22 cellular contexts compared by ENCODE assay signal in the genomic region with DNA sequence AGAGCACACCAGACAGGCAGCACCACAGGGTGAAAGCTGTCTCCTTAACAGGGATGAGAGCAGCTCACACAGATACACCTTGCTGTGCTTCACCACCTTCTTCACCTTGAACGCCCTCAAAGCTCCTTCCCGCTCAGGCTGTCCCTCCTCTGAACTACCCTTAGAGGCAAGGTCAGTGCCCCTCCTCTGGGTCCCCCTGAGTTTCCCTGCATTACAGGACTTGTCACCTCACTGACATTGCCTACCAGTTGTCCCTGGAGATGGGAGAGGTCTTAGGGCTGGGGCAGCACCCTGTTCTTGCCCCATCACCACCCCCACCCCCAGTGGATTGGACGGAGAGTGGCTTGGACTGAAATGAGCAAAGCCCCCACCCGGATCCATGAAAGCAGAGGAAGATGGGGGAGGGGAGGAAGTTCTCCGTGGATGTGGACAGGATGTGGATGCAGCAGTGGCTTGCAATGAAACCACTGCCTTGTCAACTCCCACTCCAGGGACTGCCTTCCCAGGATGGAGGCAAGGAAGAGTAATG.
"Had no signal": no experiment of that assay in that cellular context is flagged by ENCODE, and none has a peak within 500 bp of the region (broad histone marks: within the 10 kb centered on the region; RNA-seq: fewer than 3 reads in every experiment).

No MANE protein-coding gene starts in this region.

- H3K9ac ChIP-seq: neural progenitor cell, SK-N-SH had no signal

- H3K4me3 ChIP-seq: lung, neural progenitor cell, pancreas, transverse colon had no signal

- H3K27ac Mint-ChIP-seq: activated naive CD8-positive, alpha-beta T cell treated with anti-CD3 and anti-CD28 coated beads, Interleukin-2, amount 10 ng/mL, durations not matched to agents 7 days and 5 days; immature natural killer cell; neural progenitor cell; T-cell had no signal

- H3K9me3 ChIP-seq: pancreas, SK-N-SH, transverse colon had no signal

- DNase-seq: activated CD4-positive, alpha-beta T cell treated with anti-CD3 and anti-CD28 coated beads, Interleukin-2, amount 50 U/mL, for 48 hours; activated gamma-delta T cell; activated naive CD8-positive, alpha-beta T cell treated with anti-CD3 and anti-CD28 coated beads, Interleukin-2, amount 10 ng/mL, durations not matched to agents 7 days and 5 days; activated T-cell treated with anti-CD3 and anti-CD28 coated beads for 4 hours; brain microvascular endothelial cell; effector CD8-positive, alpha-beta T cell; foreskin keratinocyte; immature natural killer cell; left cardiac atrium; midbrain; Right ventricle myocardium superior; SK-N-SH; stimulated activated CD4-positive, alpha-beta T cell treated with anti-CD3 and anti-CD28 coated beads, Interleukin-15, amount 100 ng/mL, for 24 hours; stimulated activated CD4-positive, alpha-beta T cell treated with anti-CD3 and anti-CD28 coated beads, Interleukin-4, amount 100 ng/mL, for 1 hour; stimulated activated naive CD4-positive, alpha-beta T cell; substantia nigra; T-helper 9 cell; transverse colon had no signal

- H3K36me3 Mint-ChIP-seq: activated naive CD8-positive, alpha-beta T cell treated with anti-CD3 and anti-CD28 coated beads, Interleukin-2, amount 10 ng/mL, durations not matched to agents 7 days and 5 days; immature natural killer cell; neural progenitor cell; T-cell had no signal

- H3K9me3 Mint-ChIP-seq: activated naive CD8-positive, alpha-beta T cell treated with anti-CD3 and anti-CD28 coated beads, Interleukin-2, amount 10 ng/mL, durations not matched to agents 7 days and 5 days; immature natural killer cell; neural progenitor cell; T-cell had no signal

- H3K4me1 ChIP-seq: foreskin keratinocyte, pancreas, transverse colon had no signal

- FAIRE-seq: pancreas had no signal

- H3K27ac ChIP-seq: brain microvascular endothelial cell, foreskin keratinocyte, neural progenitor cell, pancreas, transverse colon had no signal

- H3K36me3 ChIP-seq: brain microvascular endothelial cell, neural progenitor cell, pancreas, transverse colon had no signal

- H3K4me3 Mint-ChIP-seq: activated naive CD8-positive, alpha-beta T cell treated with anti-CD3 and anti-CD28 coated beads, Interleukin-2, amount 10 ng/mL, durations not matched to agents 7 days and 5 days; immature natural killer cell; neural progenitor cell; T-cell had no signal

- ATAC-seq: foreskin keratinocyte, left cardiac atrium, pancreas, T-cell had no signal

- H3K4me1 Mint-ChIP-seq: activated naive CD8-positive, alpha-beta T cell treated with anti-CD3 and anti-CD28 coated beads, Interleukin-2, amount 10 ng/mL, durations not matched to agents 7 days and 5 days; immature natural killer cell; T-cell had no signal
